7 cellular contexts compared by ENCODE assay signal in the genomic region with DNA sequence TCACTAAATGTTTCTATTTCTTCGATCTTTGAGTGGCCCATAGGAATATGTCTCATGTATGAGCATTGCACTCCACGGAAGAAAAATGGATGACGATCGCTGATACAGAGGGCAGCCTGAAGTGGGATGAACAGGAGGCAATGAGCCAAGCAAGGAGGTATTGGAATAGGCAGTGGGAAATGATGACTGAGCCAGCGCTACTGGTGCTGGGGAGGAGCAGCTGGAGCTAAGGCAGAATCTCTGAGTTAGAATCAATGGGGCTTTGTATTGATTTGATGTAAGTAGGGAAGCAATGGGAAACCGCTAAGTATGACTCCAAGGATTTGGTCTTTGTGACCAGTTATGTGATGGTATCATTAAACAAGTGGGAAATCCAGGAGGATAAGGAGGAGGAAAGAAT.
DNase-seq lines count a peak whose midpoint lies in the region; ATAC-seq, FAIRE-seq and TF ChIP-seq lines count a peak whose summit lies in the region.
"Not testable (repeated sequence)": the region's sequence is repeated elsewhere in the genome, so short reads cannot be mapped to it uniquely, and the experiment has no call there.

No MANE protein-coding gene starts in this region.

- not testable (repeated sequence) for H2BK20ac ChIP-seq in H1 (ENCODE audit: low read length)

- H3K9ac ChIP-seq in K562 (ENCODE audit: insufficient read depth in 1 of 2, low read depth in 2 of 2, low read length in 2 of 2); H1 (replicated peaks in 1 of 4; ENCODE audit: extremely low read depth in 1 of 4, low read depth in 3 of 4, low read length in 3 of 4); mesendoderm (ENCODE audit: low read length); neural progenitor cell: not testable (repeated sequence)

- H3K79me1 ChIP-seq in H1 (ENCODE audit: low read depth, low read length); mesendoderm (ENCODE audit: low read length): not testable (repeated sequence)

- not testable (repeated sequence) for H2AFZ ChIP-seq in GM23338; K562 (ENCODE audit: low read depth, low read length); H1 (ENCODE audit: low read length); neural progenitor cell (replicated peaks)

- TF ChIP-seq POLR2A in K562 (conservative IDR thresholded peaks at IDR 0.05); H1 (IDR thresholded peaks at IDR 0.05; ENCODE audit: control extremely low read depth in 1 of 2, low read depth in 2 of 2, low read length in 2 of 2): not testable (repeated sequence)

- H3K9me3 ChIP-seq in K562 (replicated peaks; ENCODE audit: control insufficient read depth, insufficient read depth, low read depth, low read length); H1 (ENCODE audit: insufficient read depth in 2 of 2, low read depth in 1 of 2, low read length in 1 of 2); neural progenitor cell (ENCODE audit: low read depth): not testable (repeated sequence)

- H3K27ac Mint-ChIP-seq in Calu3 (ENCODE audit: unreplicated experiment): peak overlapping the region; percentile 40
- H3K27ac Mint-ChIP-seq in GM23338, neural progenitor cell: not testable (repeated sequence)

- H3K18ac ChIP-seq in H1 (ENCODE audit: extremely low read depth, low read length); mesendoderm (ENCODE audit: low read length): not testable (repeated sequence)

- not testable (repeated sequence) for H4K91ac ChIP-seq in H1 (replicated peaks; ENCODE audit: insufficient read length, low read length)

- H3K4me1 ChIP-seq in GM23338 (ENCODE audit: insufficient read depth); K562 (replicated peaks in 1 of 2; ENCODE audit: control insufficient read depth in 2 of 2, insufficient read depth in 2 of 2, low read length in 2 of 2); H1 (replicated peaks in 1 of 4; ENCODE audit: control insufficient read depth in 3 of 4, insufficient read depth in 4 of 4, low read length in 3 of 4); mesendoderm (ENCODE audit: control insufficient read depth, low read depth, low read length); neural progenitor cell: not testable (repeated sequence)

- H4K8ac ChIP-seq in H1 (ENCODE audit: extremely low read depth, insufficient read depth, low read length); mesendoderm (ENCODE audit: low read depth, low read length): not testable (repeated sequence)

- H3K4me3 Mint-ChIP-seq in Calu3 (ENCODE audit: low read depth, unreplicated experiment); GM23338; neural progenitor cell: not testable (repeated sequence)

- not testable (repeated sequence) for BruUV-seq in Calu3 (replicated peaks; lab: Mats Ljungman, UMichigan); K562 (replicated peaks; lab: Mats Ljungman, UMichigan)

- H4K5ac ChIP-seq in H1 (ENCODE audit: insufficient read length, low read depth, low read length); mesendoderm (ENCODE audit: low read length): not testable (repeated sequence)

- not testable (repeated sequence) for H3K9me2 ChIP-seq in GM23338 (ENCODE audit: insufficient read depth)

- not testable (repeated sequence) for TF ChIP-seq RAD21 in K562 (CRISPR knock-in tag; conservative IDR thresholded peaks at IDR 0.05 in 1 of 2, IDR thresholded peaks at IDR 0.05 in 1 of 2); H1 (IDR thresholded peaks at IDR 0.05 in 1 of 2, conservative IDR thresholded peaks at IDR 0.05 in 1 of 2; ENCODE audit: low read depth in 2 of 2, low read length in 2 of 2)

- FAIRE-seq in K562 (lab: Jason Lieb, UNC) (peak; percentile 32), H1 (lab: Jason Lieb, UNC) (peak; percentile 89)

- in situ Hi-C loops in K562 (cut with MboI): not testable (repeated sequence)

- not testable (repeated sequence) for TF ChIP-seq EP300 in K562 (IDR thresholded peaks at IDR 0.05; ENCODE audit: low read length); H1 (IDR thresholded peaks at IDR 0.05; ENCODE audit: borderline replicate concordance in 1 of 2, low read depth in 2 of 2, low read length in 2 of 2)

- H3K23ac ChIP-seq in H1 (ENCODE audit: insufficient read length); mesendoderm (ENCODE audit: low read length): not testable (repeated sequence)

- TF ChIP-seq CTCF in Calu3 (IDR thresholded peaks at IDR 0.05; ENCODE audit: unreplicated experiment); GM23338 (conservative IDR thresholded peaks at IDR 0.05; ENCODE audit: low read depth in 2 of 2); VCaP (conservative IDR thresholded peaks at IDR 0.05); K562 (IDR thresholded peaks at IDR 0.05 in 2 of 3, conservative IDR thresholded peaks at IDR 0.05 in 1 of 3; ENCODE audit: insufficient read depth in 2 of 3, low read depth in 1 of 3, low read length in 3 of 3); H1 (IDR thresholded peaks at IDR 0.05; ENCODE audit: control extremely low read depth in 1 of 3, insufficient read depth in 1 of 3, low read depth in 1 of 3, low read length in 3 of 3); neural progenitor cell (IDR thresholded peaks at IDR 0.05): not testable (repeated sequence)

- not testable (repeated sequence) for H3K23me2 ChIP-seq in H1 (ENCODE audit: low read depth, low read length)

- H2BK12ac ChIP-seq in H1 (ENCODE audit: low read depth, low read length): not testable (repeated sequence)

- H3K4ac ChIP-seq in H1 (replicated peaks; ENCODE audit: insufficient read length, low read depth, low read length); mesendoderm (ENCODE audit: low read depth, low read length): not testable (repeated sequence)

- not testable (repeated sequence) for H3K9me1 ChIP-seq in K562 (ENCODE audit: control insufficient read depth, insufficient read depth, low read length)

- not testable (repeated sequence) for H3K4me2 ChIP-seq in GM23338; K562 (ENCODE audit: insufficient read depth, low read length); H1 (ENCODE audit: insufficient read depth in 1 of 2, low read depth in 2 of 2, low read length in 2 of 2); mesendoderm (ENCODE audit: low read length)
- H3K4me2 ChIP-seq in neural progenitor cell: peak overlapping the region; percentile 13

- POLR2A ChIA-PET in K562 (lab: Yijun Ruan, JAX); H1 (lab: Charles Lee; ENCODE audit: partially characterized antibody): not testable (repeated sequence)

- H2BK15ac ChIP-seq in H1 (ENCODE audit: low read length); mesendoderm (replicated peaks; ENCODE audit: low read depth): not testable (repeated sequence)

- DNase-seq in Calu3; GM23338 (ENCODE audit: low spot score); K562 (ENCODE audit: extremely low read depth in 1 of 4, low spot score in 3 of 4); H1 (ENCODE audit: low read depth in 1 of 2, low spot score in 2 of 2); neural progenitor cell (ENCODE audit: low spot score): not testable (repeated sequence)
- DNase-seq in mesendoderm: peak; percentile 5

- peak; percentile 62 for ATAC-seq in GM23338
- ATAC-seq in K562: not testable (repeated sequence)

- H2BK120ac ChIP-seq in H1 (replicated peaks; ENCODE audit: low read depth, low read length); mesendoderm (ENCODE audit: low read depth, low read length): not testable (repeated sequence)

- not testable (repeated sequence) for H3K14ac ChIP-seq in H1 (ENCODE audit: insufficient read length)

- not testable (repeated sequence) for H3K27me3 ChIP-seq in GM23338 (ENCODE audit: insufficient read depth); K562 (ENCODE audit: control insufficient read depth in 2 of 2, insufficient read depth in 2 of 2, low read length in 2 of 2); H1 (replicated peaks in 1 of 4; ENCODE audit: control insufficient read depth in 3 of 4, extremely low read depth in 1 of 4, insufficient read depth in 3 of 4, low read length in 3 of 4); mesendoderm (ENCODE audit: insufficient read depth, low read length, poor library complexity); neural progenitor cell

- not testable (repeated sequence) for H3K4me3 ChIP-seq in GM23338; K562; H1 (ENCODE audit: extremely low read depth in 1 of 4, insufficient read depth in 2 of 4, low read depth in 3 of 4, low read length in 4 of 4); mesendoderm (ENCODE audit: low read length); neural progenitor cell

- H3K36me3 ChIP-seq in GM23338 (ENCODE audit: insufficient read depth); K562 (ENCODE audit: control insufficient read depth, insufficient read depth, low read length); H1 (ENCODE audit: control insufficient read depth in 2 of 4, insufficient read depth in 4 of 4, low read length in 3 of 4); mesendoderm (ENCODE audit: control insufficient read depth, insufficient read depth, low read length); neural progenitor cell: not testable (repeated sequence)

- not testable (repeated sequence) for H2AK5ac ChIP-seq in H1 (ENCODE audit: low read depth, low read length); mesendoderm (ENCODE audit: low read length)

- H2BK5ac ChIP-seq in H1 (ENCODE audit: low read depth, low read length); mesendoderm (ENCODE audit: low read length): not testable (repeated sequence)

- peaks cover 12% of the 10 kb centered on the region for H3K4me1 Mint-ChIP-seq in Calu3 (ENCODE audit: low read depth, unreplicated experiment)
- H3K4me1 Mint-ChIP-seq in GM23338, neural progenitor cell: not testable (repeated sequence)

- not testable (repeated sequence) for H3K79me2 ChIP-seq in GM23338 (replicated peaks; ENCODE audit: insufficient read depth); K562 (ENCODE audit: control insufficient read depth, insufficient read depth, low read length); H1 (ENCODE audit: control insufficient read depth in 1 of 2, insufficient read depth in 2 of 2, low read length in 2 of 2); mesendoderm (ENCODE audit: control insufficient read depth, insufficient read depth, low read length); neural progenitor cell (ENCODE audit: low read depth)

- H4K20me1 ChIP-seq in GM23338 (replicated peaks; ENCODE audit: insufficient read depth); K562 (replicated peaks; ENCODE audit: control insufficient read depth, insufficient read depth, low read length); H1 (replicated peaks in 1 of 2; ENCODE audit: control insufficient read depth in 1 of 2, insufficient read depth in 2 of 2, low read length in 2 of 2); neural progenitor cell (ENCODE audit: low read depth): not testable (repeated sequence)

- H3K36me3 Mint-ChIP-seq in Calu3 (ENCODE audit: insufficient read depth, unreplicated experiment); GM23338 (ENCODE audit: low read depth); neural progenitor cell: not testable (repeated sequence)

- CTCF ChIA-PET in Calu3 (lab: Charles Lee); K562 (lab: Yijun Ruan, JAX; ENCODE audit: low intra/inter-chr PET ratio): not testable (repeated sequence)
- CTCF ChIA-PET in H1 (lab: Charles Lee; ENCODE audit: partially characterized antibody): interaction anchor here (1.9 kb wide), 1 partner anchor 7 kb away, joined by 5 read pairs; no protein-coding TSS in a partner anchor

- H3K27ac ChIP-seq in GM23338 (ENCODE audit: low read depth): 0 out of 2 replicates have a peak overlapping the region, but pooled peaks have one; percentile 52
- H3K27ac ChIP-seq in VCaP: peak overlapping the region; percentile 59
- H3K27ac ChIP-seq in K562 (ENCODE audit: extremely low read depth, low read depth, low read length); H1 (ENCODE audit: low read depth, low read length); mesendoderm (ENCODE audit: low read depth, low read length); neural progenitor cell: not testable (repeated sequence)

- intact Hi-C loops in Calu3 (cut with micrococcal nuclease; ENCODE audit: unreplicated experiment); K562 (cut with micrococcal nuclease): not testable (repeated sequence)

- 1% methylated on average over 6 of the region's 6 CpGs for WGBS in K562 (ENCODE audit: insufficient coverage, low coverage, missing lambda C conversion rate)
- 86% methylated on average over 6 of the region's 6 CpGs; no CpG with 5 or more reads in 1 of the 2 experiments for WGBS in H1 (ENCODE audit: extremely low coverage in 1 of 2, insufficient coverage in 1 of 2, insufficient read length in 1 of 2, insufficient replicate concordance in 2 of 2, low coverage in 1 of 2, low lambda C conversion rate in 2 of 2, missing lambda C conversion rate in 1 of 2), 2 experiments
- no CpG with 5 or more reads among the region's 6 CpGs for WGBS in mesendoderm (ENCODE audit: extremely low coverage, insufficient coverage, low lambda C conversion rate)

- H3K27me3 Mint-ChIP-seq in Calu3 (ENCODE audit: unreplicated experiment): peaks cover 13% of the 10 kb centered on the region
- H3K27me3 Mint-ChIP-seq in GM23338 (ENCODE audit: insufficient read depth, low read depth, poor library complexity); neural progenitor cell (ENCODE audit: insufficient read depth, low read depth): not testable (repeated sequence)

- not testable (repeated sequence) for H3K9me3 Mint-ChIP-seq in Calu3 (ENCODE audit: low read depth, unreplicated experiment); GM23338; neural progenitor cell

- H3F3A ChIP-seq in GM23338 (replicated peaks; ENCODE audit: low read depth); neural progenitor cell (ENCODE audit: low read depth): not testable (repeated sequence)

- H3K56ac ChIP-seq in H1 (replicated peaks; ENCODE audit: insufficient read length, low read depth, low read length); mesendoderm (ENCODE audit: low read length): not testable (repeated sequence)
